In the genomic region with DNA sequence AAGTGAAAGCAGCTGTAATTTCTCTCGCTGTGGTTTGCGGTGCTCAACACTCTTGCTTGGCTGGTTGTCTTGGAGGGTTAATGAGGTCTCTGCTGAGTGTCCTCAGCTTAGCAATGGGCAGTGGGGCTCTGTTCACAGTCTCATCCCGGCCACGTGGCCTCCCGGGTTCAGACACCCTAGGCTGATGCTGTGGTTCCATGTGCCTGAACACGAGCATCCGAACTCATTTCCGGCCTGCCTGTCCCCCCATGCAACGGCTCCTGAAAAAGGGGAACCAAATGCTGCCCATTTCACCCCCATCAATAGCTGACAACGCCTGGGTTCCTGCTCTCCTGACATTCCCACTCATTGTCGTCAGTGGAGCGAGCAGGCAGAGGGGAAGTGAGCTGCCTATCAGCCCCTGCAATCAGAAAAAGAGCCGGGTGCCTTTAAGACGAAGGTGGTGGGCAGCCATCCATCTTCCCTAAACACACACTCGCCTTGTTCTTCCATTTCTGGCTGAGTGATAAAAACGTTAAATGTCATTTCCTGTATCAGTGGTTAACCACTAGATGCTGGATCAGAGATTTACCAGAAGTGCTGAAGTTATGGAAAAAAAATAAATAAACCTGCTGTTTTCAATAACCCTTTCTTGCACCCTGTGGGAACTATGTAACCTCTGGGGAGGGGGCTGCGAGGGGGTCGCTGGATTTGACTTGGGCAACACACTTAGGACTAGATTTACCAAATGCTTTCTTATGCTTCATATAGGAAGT, we compare ENCODE assay signal across 8 cellular contexts.
DNase-seq lines count a peak whose midpoint lies in the region; ATAC-seq lines count a peak whose summit lies in the region.

No MANE protein-coding gene starts in this region.

- no peak overlapping the region for H3K23ac ChIP-seq in mesendoderm (ENCODE audit: low read length)

- H3K27ac ChIP-seq in mesendoderm (ENCODE audit: low read depth, low read length), result no peak overlapping the region

- peak overlapping the region; percentile 91 for H3K27ac Mint-ChIP-seq in T-helper 2 cell treated with Interferon-gamma antibody and Interleukin-4, amounts not matched to agents 5 μg/mL and 100 μg/mL, for 36 hours

- peak overlapping the region; percentile 0 for H3K56ac ChIP-seq in mesendoderm (ENCODE audit: low read length)

- H3K36me3 Mint-ChIP-seq in T-helper 2 cell treated with Interferon-gamma antibody and Interleukin-4, amounts not matched to agents 5 μg/mL and 100 μg/mL, for 36 hours (ENCODE audit: low read depth), result peaks cover 4% of the 10 kb centered on the region

- H2BK5ac ChIP-seq in mesendoderm (ENCODE audit: low read length), result no peak overlapping the region

- H3K9ac ChIP-seq in mesendoderm (ENCODE audit: low read length), result no peak overlapping the region

- no peaks in the 10 kb centered on the region for H3K9me3 Mint-ChIP-seq in T-helper 2 cell treated with Interferon-gamma antibody and Interleukin-4, amounts not matched to agents 5 μg/mL and 100 μg/mL, for 36 hours

- peaks cover 11% of the 10 kb centered on the region for H3K27me3 Mint-ChIP-seq in T-helper 2 cell treated with Interferon-gamma antibody and Interleukin-4, amounts not matched to agents 5 μg/mL and 100 μg/mL, for 36 hours (ENCODE audit: low read depth)

- H3K4me3 ChIP-seq in mesendoderm (ENCODE audit: low read length), result no peak overlapping the region

- H2AK5ac ChIP-seq in mesendoderm (ENCODE audit: low read length), result no peak overlapping the region

- H4K8ac ChIP-seq in mesendoderm (ENCODE audit: low read depth, low read length), result no peak overlapping the region

- no peak overlapping the region for H2BK120ac ChIP-seq in mesendoderm (ENCODE audit: low read depth, low read length)

- H3K4me1 Mint-ChIP-seq in T-helper 2 cell treated with Interferon-gamma antibody and Interleukin-4, amounts not matched to agents 5 μg/mL and 100 μg/mL, for 36 hours (ENCODE audit: low read depth), result peaks cover 66% of the 10 kb centered on the region

- H3K79me2 ChIP-seq in mesendoderm (ENCODE audit: control insufficient read depth, insufficient read depth, low read length), result no peaks in the 10 kb centered on the region

- no peak overlapping the region for H2BK15ac ChIP-seq in mesendoderm (replicated peaks; ENCODE audit: low read depth)

- no peaks in the 10 kb centered on the region for H3K36me3 ChIP-seq in mesendoderm (ENCODE audit: control insufficient read depth, insufficient read depth, low read length)

- peaks cover 6% of the 10 kb centered on the region for H3K4me1 ChIP-seq in mesendoderm (ENCODE audit: control insufficient read depth, low read depth, low read length)

- no peaks in the 10 kb centered on the region for H3K27me3 ChIP-seq in mesendoderm (ENCODE audit: insufficient read depth, low read length, poor library complexity)

- no peak overlapping the region for H3K4ac ChIP-seq in mesendoderm (ENCODE audit: low read depth, low read length)

- no peak overlapping the region for H3K18ac ChIP-seq in mesendoderm (ENCODE audit: low read length)

- ATAC-seq in GM18907 (IDR thresholded peaks at IDR 0.05; ENCODE audit: unreplicated experiment) (peak; percentile 50), HG03354 (IDR thresholded peaks at IDR 0.05; ENCODE audit: poor library complexity, severe bottlenecking, unreplicated experiment) (peak; percentile 48), GM18873 (IDR thresholded peaks at IDR 0.05; ENCODE audit: low FRiP score, unreplicated experiment) (no peak)

- H3K4me2 ChIP-seq in mesendoderm (ENCODE audit: low read length), result no peak overlapping the region

- no peaks in the 10 kb centered on the region for H3K79me1 ChIP-seq in mesendoderm (ENCODE audit: low read length)

- WGBS in mesendoderm (ENCODE audit: extremely low coverage, insufficient coverage, low lambda C conversion rate), result no CpG with 5 or more reads among the region's 18 CpGs

- DNase-seq in A172 (ENCODE audit: low spot score) (peak; percentile 69), mesendoderm (no peak)
- DNase-seq in T-helper 2 cell treated with Interferon-gamma antibody and Interleukin-4, amounts not matched to agents 5 μg/mL and 100 μg/mL, for 36 hours (ENCODE audit: low spot score), result peak; percentile 83
- peak; percentile 81 for DNase-seq in central memory CD4-positive, alpha-beta T cell
- DNase-seq in stimulated activated naive CD4-positive, alpha-beta T cell (lab: John Stamatoyannopoulos, UW), result peak in 5 of 6 experiments; percentile 20 to 80 (median 71)

- no peak overlapping the region for H4K5ac ChIP-seq in mesendoderm (ENCODE audit: low read length)

- peak overlapping the region; percentile 81 for H3K4me3 Mint-ChIP-seq in T-helper 2 cell treated with Interferon-gamma antibody and Interleukin-4, amounts not matched to agents 5 μg/mL and 100 μg/mL, for 36 hours
